Comparison of ENCODE assay signal across 25 cellular contexts in genomic region chrX:70386240-70386639, GRCh38. TPM values are rescaled to one million over a fixed set of nuclear protein-coding genes. Genes with fewer than 3 reads are reported as not detected.
"Had no signal": no experiment of that assay in that cellular context is flagged by ENCODE, and none has a peak within 500 bp of the region (broad histone marks: within the 10 kb centered on the region; RNA-seq: fewer than 3 reads in every experiment).

No MANE protein-coding gene starts in this region.

- DNase-seq: activated CD4-positive, alpha-beta T cell treated with anti-CD3 and anti-CD28 coated beads, Interleukin-2, amount 10 ng/mL, durations not matched to agents 24 days and 14 days; activated CD8-positive, alpha-beta T cell treated with anti-CD3 and anti-CD28 coated beads for 36 hours; activated naive CD4-positive, alpha-beta T cell treated with Interleukin-2 at 50 U/mL for 16 hours; activated naive CD8-positive, alpha-beta T cell treated with anti-CD3 and anti-CD28 coated beads, Interleukin-2, amount 10 ng/mL, durations not matched to agents 7 days and 5 days; activated T-cell treated with anti-CD3 and anti-CD28 coated beads, Interleukin-2, amount 50 U/mL, for 24 hours; effector CD8-positive, alpha-beta T cell; esophagus squamous epithelium; gastrocnemius medialis; head of caudate nucleus; left lung; mammary epithelial cell; nephron progenitor cell; occipital lobe; stimulated activated CD4-positive, alpha-beta T cell treated with anti-CD3 and anti-CD28 coated beads, Interleukin-12 subunit alpha, Interleukin-12 subunit beta, amount 100 ng/mL, for 4 hours; stimulated activated CD4-positive, alpha-beta T cell treated with anti-CD3 and anti-CD28 coated beads, Interleukin-1b, Interleukin-23, amount 100 ng/mL, for 48 hours; stimulated activated naive CD4-positive, alpha-beta T cell treated with Interleukin-2 at 50 U/mL for 16 hours; T-helper 1 cell; T-helper 9 cell had no signal

- ATAC-seq: activated CD8-positive, alpha-beta T cell treated with anti-CD3 and anti-CD28 coated beads for 36 hours; gastrocnemius medialis; left lung had no signal

- H3K4me3 ChIP-seq: esophagus squamous epithelium, gastrocnemius medialis, left lung, tibial nerve had no signal

- H3K4me1 ChIP-seq: esophagus squamous epithelium, gastrocnemius medialis, left lung, tibial nerve had no signal

- H3K36me3 ChIP-seq: esophagus squamous epithelium, gastrocnemius medialis, left lung, tibial nerve had no signal

- H3K27ac ChIP-seq: esophagus squamous epithelium, gastrocnemius medialis, left lung, tibial nerve had no signal

- H3K27me3 ChIP-seq: esophagus squamous epithelium, gastrocnemius medialis, left lung, tibial nerve had no signal

- FAIRE-seq: bronchial epithelial cell, endothelial cell of umbilical vein, urothelium cell line had no signal

- H3K9me3 ChIP-seq: esophagus squamous epithelium, gastrocnemius medialis, left lung, tibial nerve had no signal

RNA-seq across cellular contexts. Expression of gene GDPD2, which starts 36.9 kb away (rescaled TPM):
- total RNA-seq: activated CD8-positive, alpha-beta T cell treated with anti-CD3 and anti-CD28 coated beads for 36 hours; activated naive CD8-positive, alpha-beta T cell treated with anti-CD3 and anti-CD28 coated beads, Interleukin-2, amount 10 ng/mL, durations not matched to agents 7 days and 5 days; bronchial epithelial cell; gastrocnemius medialis; kidney epithelial cell; left lung; myocyte; posterior vena cava had no signal
